ENCODE assay signal across 22 cellular contexts in genomic region chr17:78965369-78965982, GRCh38. TPM values are rescaled to one million over a fixed set of nuclear protein-coding genes. Genes with fewer than 3 reads are reported as not detected.
DNase-seq lines count a peak whose midpoint lies in the region; ATAC-seq, FAIRE-seq and TF ChIP-seq lines count a peak whose summit lies in the region.
"Had no signal": no experiment of that assay in that cellular context is flagged by ENCODE, and none has a peak within 500 bp of the region (broad histone marks: within the 10 kb centered on the region; RNA-seq: fewer than 3 reads in every experiment).

No MANE protein-coding gene starts in this region.

- H3K4me1 ChIP-seq in GM12878 (ENCODE audit: control insufficient read depth, insufficient read depth, low read length) = peaks cover 6% of the 10 kb centered on the region
- H3K4me1 ChIP-seq in stomach = peaks cover 6 to 13% (median 8%) of the 10 kb centered on the region in 4 donors

- TF ChIP-seq POLR2A in GM12878 (IDR thresholded peaks at IDR 0.05; ENCODE audit: low read depth, low read length) (no peak), stomach (IDR thresholded peaks at IDR 0.05) (no peak)

- H3K36me3 ChIP-seq in GM12878 (ENCODE audit: control insufficient read depth in 2 of 2, insufficient read depth in 2 of 2, low read length in 1 of 2) (no peaks in the 10 kb centered on the region), stomach (peaks cover 0 to 49% (median 40%) of the 10 kb centered on the region in 4 donors)
- H3K36me3 ChIP-seq: SJCRH30 had no signal

- ATAC-seq in GM12878 (no peak), GM18519 (IDR thresholded peaks at IDR 0.05; ENCODE audit: low FRiP score, unreplicated experiment) (no peak)
- ATAC-seq: activated CD8-positive, alpha-beta T cell treated with anti-CD3 and anti-CD28 coated beads for 36 hours; activated naive CD4-positive, alpha-beta T cell treated with anti-CD3 and anti-CD28 coated beads, Interleukin-2, amount 50 U/mL, for 72 hours; natural killer cell had no signal

- CTCF ChIA-PET in GM12878 (lab: Yijun Ruan, JAX) = interaction anchor here (0.6 to 4.3 kb wide), 4 partner anchors 72 to 123 kb away, joined by 3 to 24 read pairs (median 4); no protein-coding TSS in a partner anchor

- WGBS in GM12878 (ENCODE audit: insufficient coverage, insufficient replicate concordance, low lambda C conversion rate, missing lambda C conversion rate) = 12% methylated on average over 8 of the region's 8 CpGs
- WGBS in stomach, 5 donors = 76 to 89% (median 86%) methylated on average over 6 to 8 of the region's 8 CpGs

- intact Hi-C loops in GM12878 (cut with micrococcal nuclease; ENCODE audit: unreplicated experiment) (no loop called here), stomach (cut with DNase I; ENCODE audit: low total_unique reads) (no loop called here)

- no peak overlapping the region for H2AFZ ChIP-seq in GM12878 (ENCODE audit: control insufficient read depth, low read depth, low read length)

- peak; percentile 47 for FAIRE-seq in GM12878 (lab: Jason Lieb, UNC)
- FAIRE-seq: colon, endometrium, keratinocyte had no signal

- H3K79me2 ChIP-seq in GM12878 (ENCODE audit: control insufficient read depth, insufficient read depth, low read length) = no peaks in the 10 kb centered on the region

- peak overlapping the region; percentile 33; the same call in 1 of the 2 replicates for H3K4me2 ChIP-seq in GM12878 (ENCODE audit: control insufficient read depth, insufficient read depth)

- in situ Hi-C loops in GM12878 (cut with MboI) = loop anchor here (5.0 kb wide), 1 partner anchor 103 kb away; no protein-coding TSS in a partner anchor

- no peak overlapping the region for H3K9ac ChIP-seq in GM12878 (ENCODE audit: control insufficient read depth, insufficient read depth, low read length)

- H3K27me3 ChIP-seq in GM12878 (replicated peaks in 1 of 2; ENCODE audit: control insufficient read depth in 2 of 2, insufficient read depth in 2 of 2, low read length in 1 of 2) (no peaks in the 10 kb centered on the region), stomach (no peaks in the 10 kb centered on the region)
- H3K27me3 ChIP-seq: SJCRH30 had no signal

- H3K27ac ChIP-seq in GM12878 (ENCODE audit: control insufficient read depth, insufficient read depth) (no peak overlapping the region), stomach (no peak overlapping the region)
- H3K27ac ChIP-seq: SJCRH30, skin epidermis had no signal

- POLR2A ChIA-PET in GM12878 (lab: Charles Lee) = interaction anchor here (0.5 kb wide), 1 partner anchor 704 kb away, joined by 3 read pairs; no protein-coding TSS in a partner anchor

- no peak for TF ChIP-seq CTCF in GM12878 (IDR thresholded peaks at IDR 0.05 in 2 of 3, conservative IDR thresholded peaks at IDR 0.05 in 1 of 3; ENCODE audit: control insufficient read depth in 2 of 3, extremely low read depth in 1 of 3, insufficient read depth in 1 of 3, low read depth in 3 of 3, low read length in 3 of 3)
- no peak for TF ChIP-seq CTCF in stomach (IDR thresholded peaks at IDR 0.05)

- TF ChIP-seq EP300 in GM12878 (IDR thresholded peaks at IDR 0.05; ENCODE audit: borderline replicate concordance in 1 of 2, control insufficient read depth in 1 of 2, low read depth in 2 of 2, low read length in 2 of 2) (no peak), stomach (IDR thresholded peaks at IDR 0.05) (no peak)

- no peak overlapping the region for H3K4me3 ChIP-seq in GM12878
- H3K4me3 ChIP-seq in stomach = no peak overlapping the region
- H3K4me3 ChIP-seq: SJCRH30, skin epidermis had no signal

- RAD21 ChIA-PET in GM12878 (lab: Charles Lee; ENCODE audit: unreplicated experiment) = interaction anchor here (0.8 kb wide), 1 partner anchor 100 kb away, joined by 3 read pairs; no protein-coding TSS in a partner anchor

- no peak for TF ChIP-seq RAD21 in GM12878 (IDR thresholded peaks at IDR 0.05; ENCODE audit: insufficient read depth, low read depth, low read length)

- SMC1A ChIA-PET in GM12878 (lab: Charles Lee; ENCODE audit: uncharacterized antibody, unreplicated experiment) = interaction anchor here (1.5 kb wide), 1 partner anchor 469 kb away, joined by 4 read pairs; no protein-coding TSS in a partner anchor

- no peaks in the 10 kb centered on the region for H3K9me3 ChIP-seq in GM12878 (replicated peaks; ENCODE audit: control insufficient read depth, insufficient read depth, low read length)
- no peaks in the 10 kb centered on the region for H3K9me3 ChIP-seq in stomach
- H3K9me3 ChIP-seq: SJCRH30 had no signal

- no peaks in the 10 kb centered on the region; the same call in 1 of the 2 replicates for H4K20me1 ChIP-seq in GM12878 (ENCODE audit: control insufficient read depth, insufficient read depth)

- BruUV-seq in GM12878 (replicated peaks; lab: Mats Ljungman, UMichigan) = no TSS peak

- DNase-seq in COR-L47 (lab: John Stamatoyannopoulos, UW) (peak; percentile 32), NCI-H1105 (lab: John Stamatoyannopoulos, UW) (peak; percentile 43), NCI-H2171 (lab: John Stamatoyannopoulos, UW) (peak; percentile 58), GM12878 (ENCODE audit: low read depth, low spot score) (no peak), stomach (no peak)
- DNase-seq in stimulated activated CD4-positive, alpha-beta T cell treated with anti-CD3 and anti-CD28 coated beads, Interleukin-15, amount 100 ng/mL, for 24 hours = no peak
- no peak for DNase-seq in stimulated activated CD8-positive, alpha-beta memory T cell treated with anti-CD3 and anti-CD28 coated beads, Interleukin-4, amount 100 ng/mL, for 48 hours
- DNase-seq: activated B cell treated with CpG ODN at 0.5 μM for 24 hours; activated CD8-positive, alpha-beta T cell treated with anti-CD3 and anti-CD28 coated beads for 36 hours; activated T-cell treated with anti-CD3 and anti-CD28 coated beads, Interleukin-2, amount 50 U/mL, for 48 hours; GF-D8; natural killer cell; posterior cingulate gyrus; SJCRH30; stimulated activated CD4-positive, alpha-beta T cell treated with anti-CD3 and anti-CD28 coated beads, Interleukin-4, amount 100 ng/mL, for 1 hour had no signal

RNA-seq across cellular contexts. Expression of gene LGALS3BP, which starts 14.2 kb away (rescaled TPM):
- total RNA-seq in GM12878 (2013; cell fraction: nucleolus; rRNA removed) = 2.4 and 4.0 TPM in 2 replicates
- 1.9 and 2.2 TPM in 2 replicates for total RNA-seq in GM12878 (2014; rRNA removed)
- 1.0 TPM in 2 replicates for total RNA-seq in GM12878 (2014; rRNA removed; fragmentation: Illumina TruSeq; extraction: Trizol)
- total RNA-seq in GM12878 (2021) = 5.2 and 5.8 TPM in 2 replicates
- 1.5 TPM for polyA plus RNA-seq in GM12878 (2011; ENCODE audit: low read depth)
- 0.82 and 2.0 TPM in 2 replicates for polyA plus RNA-seq in GM12878 (2011; rRNA removed)
- polyA plus RNA-seq in GM12878 (2011; cell fraction: cytosol; rRNA removed) = 3.4 and 3.5 TPM in 2 replicates
- 9.5 and 14.8 TPM in 2 replicates for polyA plus RNA-seq in GM12878 (2011; cell fraction: nucleus; rRNA removed)
- 2.0 and 2.3 TPM in 2 replicates for polyA plus RNA-seq in GM12878 (2012)
- 1.4 and 1.7 TPM in 2 replicates for polyA plus RNA-seq in GM12878 (2014; fragmentation: Illumina TruSeq; extraction: Trizol)
- under 1 TPM; 0.52 to 0.62 TPM for polyA plus RNA-seq in GM12878 (2014; fragmentation: Nextera tagmentation; extraction: Ambion mirVana)
- 1.8 and 2.7 TPM in 2 replicates for polyA plus RNA-seq in GM12878 (2014; rRNA removed)
- polyA plus RNA-seq in GM12878 (2016; fragmentation: Nextera tagmentation; extraction: Ambion mirVana) = 1 to 10 TPM; 2.0 to 3.5 TPM
- 2.2 and 5.8 TPM in 2 replicates for polyA minus RNA-seq in GM12878 (2011; rRNA and poly(A)+ RNA removed)
- 4.8 and 5.2 TPM in 2 replicates for polyA minus RNA-seq in GM12878 (2011; cell fraction: cytosol; rRNA and poly(A)+ RNA removed)
- polyA minus RNA-seq in GM12878 (2011; cell fraction: nucleus; rRNA and poly(A)+ RNA removed) = 2.2 and 2.5 TPM in 2 replicates
- 100 to 1,000 TPM in 4 of 5 donors, 10 to 100 TPM in 1; 94.5 to 625 (median 434) TPM for total RNA-seq in stomach
- 100 to 1,000 TPM in 2 of 3 donors, 10 to 100 TPM in 1; 63.4 to 212 (median 172) TPM for polyA plus RNA-seq in stomach

RNA-seq across cellular contexts. Expression of gene TIMP2, which starts 40.3 kb away (rescaled TPM):
- total RNA-seq in GM12878 (2013; cell fraction: nucleolus; rRNA removed) = not detected in 2 replicates
- not detected in 2 replicates for total RNA-seq in GM12878 (2014; rRNA removed)
- total RNA-seq in GM12878 (2014; rRNA removed; fragmentation: Illumina TruSeq; extraction: Trizol) = not detected in 2 replicates
- total RNA-seq in GM12878 (2021) = 0.41 and 0.64 TPM in 2 replicates
- polyA plus RNA-seq in GM12878 (2011; ENCODE audit: low read depth) = not detected
- 0.03 TPM in 1 of 2 replicates, not detected in the other for polyA plus RNA-seq in GM12878 (2011; rRNA removed)
- polyA plus RNA-seq in GM12878 (2011; cell fraction: cytosol; rRNA removed) = 0.02 TPM in 1 of 2 replicates, not detected in the other
- not detected in 2 replicates for polyA plus RNA-seq in GM12878 (2011; cell fraction: nucleus; rRNA removed)
- not detected in 2 replicates for polyA plus RNA-seq in GM12878 (2012)
- not detected in 2 replicates for polyA plus RNA-seq in GM12878 (2014; fragmentation: Illumina TruSeq; extraction: Trizol)
- polyA plus RNA-seq in GM12878 (2014; fragmentation: Nextera tagmentation; extraction: Ambion mirVana) = not detected
- not detected in 2 replicates for polyA plus RNA-seq in GM12878 (2014; rRNA removed)
- under 1 TPM in 1 of 2 experiments, not detected in 1; 0.04 TPM for polyA plus RNA-seq in GM12878 (2016; fragmentation: Nextera tagmentation; extraction: Ambion mirVana)
- polyA minus RNA-seq in GM12878 (2011; rRNA and poly(A)+ RNA removed) = not detected in 2 replicates
- polyA minus RNA-seq in GM12878 (2011; cell fraction: cytosol; rRNA and poly(A)+ RNA removed) = not detected in 2 replicates
- polyA minus RNA-seq in GM12878 (2011; cell fraction: nucleus; rRNA and poly(A)+ RNA removed) = not detected in 2 replicates
- total RNA-seq in stomach = 10 to 100 TPM; 37.4 to 100.0 (median 66.1) TPM
- polyA plus RNA-seq in stomach = 10 to 100 TPM; 20.9 to 34.4 (median 29.4) TPM

RNA-seq across cellular contexts. Expression of gene CANT1, which starts 44.1 kb away (rescaled TPM):
- total RNA-seq in GM12878 (2013; cell fraction: nucleolus; rRNA removed) = 25.7 and 30.1 TPM in 2 replicates
- total RNA-seq in GM12878 (2014; rRNA removed) = 18.6 and 20.0 TPM in 2 replicates
- total RNA-seq in GM12878 (2014; rRNA removed; fragmentation: Illumina TruSeq; extraction: Trizol) = 10.7 and 12.2 TPM in 2 replicates
- 48.5 and 59.2 TPM in 2 replicates for total RNA-seq in GM12878 (2021)
- polyA plus RNA-seq in GM12878 (2011; ENCODE audit: low read depth) = 9.2 TPM
- 20.5 and 28.8 TPM in 2 replicates for polyA plus RNA-seq in GM12878 (2011; rRNA removed)
- polyA plus RNA-seq in GM12878 (2011; cell fraction: cytosol; rRNA removed) = 36.5 and 38.5 TPM in 2 replicates
- polyA plus RNA-seq in GM12878 (2011; cell fraction: nucleus; rRNA removed) = 27.3 and 30.3 TPM in 2 replicates
- 22.0 and 25.3 TPM in 2 replicates for polyA plus RNA-seq in GM12878 (2012)
- polyA plus RNA-seq in GM12878 (2014; fragmentation: Illumina TruSeq; extraction: Trizol) = 13.6 and 18.4 TPM in 2 replicates
- 1 to 10 TPM; 2.2 to 7.9 TPM for polyA plus RNA-seq in GM12878 (2014; fragmentation: Nextera tagmentation; extraction: Ambion mirVana)
- 21.8 and 23.4 TPM in 2 replicates for polyA plus RNA-seq in GM12878 (2014; rRNA removed)
- 10 to 100 TPM; 28.3 to 34.0 TPM for polyA plus RNA-seq in GM12878 (2016; fragmentation: Nextera tagmentation; extraction: Ambion mirVana)
- polyA minus RNA-seq in GM12878 (2011; rRNA and poly(A)+ RNA removed) = 26.1 and 39.0 TPM in 2 replicates
- polyA minus RNA-seq in GM12878 (2011; cell fraction: cytosol; rRNA and poly(A)+ RNA removed) = 16.4 and 19.6 TPM in 2 replicates
- polyA minus RNA-seq in GM12878 (2011; cell fraction: nucleus; rRNA and poly(A)+ RNA removed) = 11.4 and 20.2 TPM in 2 replicates
- 100 to 1,000 TPM in 1 of 5 donors, 10 to 100 TPM in 4; 31.2 to 151 (median 70.1) TPM for total RNA-seq in stomach
- 10 to 100 TPM; 16.6 to 20.9 (median 18.1) TPM for polyA plus RNA-seq in stomach

RNA-seq across cellular contexts. Expression of gene C1QTNF1, which starts 58.5 kb away (rescaled TPM):
- total RNA-seq in GM12878 (2013; cell fraction: nucleolus; rRNA removed) = 0.56 and 0.59 TPM in 2 replicates
- total RNA-seq in GM12878 (2014; rRNA removed) (0.28 and 0.33 TPM in 2 replicates), GM12878 (2014; rRNA removed; fragmentation: Illumina TruSeq; extraction: Trizol) (0.05 and 0.09 TPM in 2 replicates), GM12878 (2021) (0.21 and 0.56 TPM in 2 replicates), stomach (10 to 100 TPM in 3 of 5 donors, 1 to 10 TPM in 2; 6.4 to 20.3 (median 10.1) TPM)
- polyA plus RNA-seq in GM12878 (2011; ENCODE audit: low read depth) = not detected
- polyA plus RNA-seq in GM12878 (2011; rRNA removed) (not detected in 2 replicates), GM12878 (2014; fragmentation: Illumina TruSeq; extraction: Trizol) (0.10 TPM in 1 of 2 replicates, not detected in the other), GM12878 (2014; fragmentation: Nextera tagmentation; extraction: Ambion mirVana) (not detected), GM12878 (2014; rRNA removed) (0.46 and 1.1 TPM in 2 replicates), GM12878 (2016; fragmentation: Nextera tagmentation; extraction: Ambion mirVana) (under 1 TPM in 1 of 2 experiments, not detected in 1; 0.05 TPM), stomach (10 to 100 TPM in 2 of 3 donors, 1 to 10 TPM in 1; 2.9 to 18.2 (median 15.3) TPM)
- 0.03 and 0.08 TPM in 2 replicates for polyA plus RNA-seq in GM12878 (2011; cell fraction: cytosol; rRNA removed)
- 0.03 and 0.07 TPM in 2 replicates for polyA plus RNA-seq in GM12878 (2011; cell fraction: nucleus; rRNA removed)
- polyA plus RNA-seq in GM12878 (2012) = 0.07 and 0.18 TPM in 2 replicates
- polyA minus RNA-seq in GM12878 (2011; rRNA and poly(A)+ RNA removed) = not detected in 2 replicates
- polyA minus RNA-seq in GM12878 (2011; cell fraction: cytosol; rRNA and poly(A)+ RNA removed) = not detected in 2 replicates
- polyA minus RNA-seq in GM12878 (2011; cell fraction: nucleus; rRNA and poly(A)+ RNA removed) = not detected in 2 replicates
- total RNA-seq: activated B cell treated with CpG ODN at 0.5 μM for 24 hours; activated naive CD4-positive, alpha-beta T cell treated with anti-CD3 and anti-CD28 coated beads, Interleukin-2, amount 50 U/mL, for 72 hours; T-helper 2 cell treated with Interferon-gamma antibody and Interleukin-4, amounts not matched to agents 100 ng/mL and 5 ng/mL, for 36 hours had no signal

Comparison
In these comparisons a context has a peak if more than half of its experiments do, and no peak if none do; other contexts are left out.
1. DNase-seq: peak in COR-L47 (single experiment), NCI-H1105 (single experiment) and NCI-H2171 (single experiment); none in GM12878 (single experiment), stimulated activated CD4-positive, alpha-beta T cell treated with anti-CD3 and anti-CD28 coated beads, Interleukin-15, amount 100 ng/mL, for 24 hours (single experiment), stomach (single experiment) and stimulated activated CD8-positive, alpha-beta memory T cell treated with anti-CD3 and anti-CD28 coated beads, Interleukin-4, amount 100 ng/mL, for 48 hours (single experiment).
2. RNA of gene LGALS3BP, which starts 14.2 kb away (total RNA-seq): 94.5 to 625 TPM in stomach; 1.0 to 5.8 TPM in GM12878; every median in the first group is over 10 times any median in the second.
3. RNA of gene TIMP2, which starts 40.3 kb away (total RNA-seq): 37.4 to 100.0 TPM in stomach; 0.41 to 0.64 TPM in GM12878; every median in the first group is over 10 times any median in the second.